ENCODE assay signal across 8 cellular contexts in the genomic region with DNA sequence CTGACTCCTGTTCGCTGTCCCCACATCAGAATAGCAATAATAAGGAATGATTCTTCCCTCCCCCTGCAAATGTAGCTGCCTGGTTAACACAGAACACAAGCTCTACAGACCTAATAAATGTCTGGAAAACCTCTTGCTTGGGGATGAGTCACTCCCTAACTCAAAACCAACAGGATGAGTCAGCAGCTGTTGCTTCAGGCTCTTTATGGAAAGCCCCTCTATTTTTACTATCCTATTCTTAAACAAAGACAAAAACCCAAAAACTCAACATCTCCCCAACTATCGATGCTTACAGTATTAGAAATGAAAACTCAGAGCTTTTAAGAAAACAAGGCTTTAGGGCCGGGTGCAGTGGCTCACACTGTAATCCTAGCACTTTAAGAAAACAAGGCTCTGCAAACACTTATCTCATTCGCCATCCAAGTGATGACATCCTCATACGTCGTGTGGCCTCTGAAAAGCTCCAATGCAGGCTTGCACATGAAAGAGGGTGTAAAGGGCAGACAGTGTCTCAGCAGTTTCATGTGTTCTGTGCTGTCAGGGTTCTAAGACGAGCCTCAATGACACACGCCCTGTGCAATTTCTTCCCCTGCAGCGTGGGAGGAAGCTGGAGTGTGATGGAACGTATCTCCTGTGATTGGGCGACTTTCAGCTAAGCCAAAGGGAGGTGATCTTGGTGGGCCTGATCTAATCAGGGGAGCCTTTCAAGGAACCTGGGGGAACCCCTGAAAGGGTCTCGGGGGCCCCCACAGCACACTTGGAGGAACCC.
DNase-seq lines count a peak whose midpoint lies in the region; ATAC-seq and TF ChIP-seq lines count a peak whose summit lies in the region.

No MANE protein-coding gene starts in this region.

- DNase-seq in CD1c-positive myeloid dendritic cell (ENCODE audit: extremely low spot score) = peak; percentile 95
- peak; percentile 29 for DNase-seq in GM19240 (ENCODE audit: insufficient read length, low spot score)
- DNase-seq in OCI-M2 (lab: John Stamatoyannopoulos, UW; ENCODE audit: unreplicated experiment) = peak; percentile 88
- peak; percentile 72 for DNase-seq in activated T-helper 1 cell treated with anti-CD3 and anti-CD28 coated beads, Interleukin-12 subunit alpha, Interleukin-12 subunit beta, Interleukin-2, Interleukin-4 antibody, amounts not matched to agents 30 ng/mL and 10 ng/mL and 1 ng/mL, durations not matched to agents 14 hours and 24 hours and 36 hours (ENCODE audit: low spot score)
- peak; percentile 98 for DNase-seq in foreskin melanocyte
- peak; percentile 63 for DNase-seq in putamen (ENCODE audit: low spot score)
- DNase-seq in vagina (ENCODE audit: extremely low spot score in 2 of 2) = peak in 1 of 2 donors; percentile 94

- no peaks in the 10 kb centered on the region for H3K36me3 ChIP-seq in vagina

- ATAC-seq in HG03342 (IDR thresholded peaks at IDR 0.05; ENCODE audit: unreplicated experiment) = peak; percentile 79

- intact Hi-C loops in activated T-helper 1 cell treated with anti-CD3 and anti-CD28 coated beads, Interleukin-12 subunit alpha, Interleukin-12 subunit beta, Interleukin-2, Interleukin-4 antibody, amounts not matched to agents 30 ng/mL and 10 ng/mL and 1 ng/mL, durations not matched to agents 14 hours and 24 hours and 36 hours (cut with micrococcal nuclease) = loop anchor here (1.0 to 5.0 kb wide), 9 partner anchors 15 to 349 kb away; partner anchors contain the start of genes BRAT1, CARD11 and GNA12
- intact Hi-C loops in vagina (cut with DNase I) = no loop called here

- peaks cover 9% of the 10 kb centered on the region for H3K9me3 Mint-ChIP-seq in activated T-helper 1 cell treated with anti-CD3 and anti-CD28 coated beads, Interleukin-12 subunit alpha, Interleukin-12 subunit beta, Interleukin-2, Interleukin-4 antibody, amounts not matched to agents 30 ng/mL and 10 ng/mL and 1 ng/mL, durations not matched to agents 14 hours and 24 hours and 36 hours

- no peak for TF ChIP-seq CTCF in vagina (IDR thresholded peaks at IDR 0.05)

- H3K4me3 Mint-ChIP-seq in activated T-helper 1 cell treated with anti-CD3 and anti-CD28 coated beads, Interleukin-12 subunit alpha, Interleukin-12 subunit beta, Interleukin-2, Interleukin-4 antibody, amounts not matched to agents 30 ng/mL and 10 ng/mL and 1 ng/mL, durations not matched to agents 14 hours and 24 hours and 36 hours = peak overlapping the region; percentile 59

- peaks cover 63% of the 10 kb centered on the region for H3K4me1 Mint-ChIP-seq in activated T-helper 1 cell treated with anti-CD3 and anti-CD28 coated beads, Interleukin-12 subunit alpha, Interleukin-12 subunit beta, Interleukin-2, Interleukin-4 antibody, amounts not matched to agents 30 ng/mL and 10 ng/mL and 1 ng/mL, durations not matched to agents 14 hours and 24 hours and 36 hours (ENCODE audit: low read depth)

- peaks cover 61% of the 10 kb centered on the region for H3K4me1 ChIP-seq in vagina

- peak overlapping the region; percentile 97 for H3K27ac ChIP-seq in vagina

- H3K27ac Mint-ChIP-seq in activated T-helper 1 cell treated with anti-CD3 and anti-CD28 coated beads, Interleukin-12 subunit alpha, Interleukin-12 subunit beta, Interleukin-2, Interleukin-4 antibody, amounts not matched to agents 30 ng/mL and 10 ng/mL and 1 ng/mL, durations not matched to agents 14 hours and 24 hours and 36 hours = peak overlapping the region; percentile 95

- no peaks in the 10 kb centered on the region for H3K9me3 ChIP-seq in vagina

- peaks cover 38% of the 10 kb centered on the region for H3K36me3 Mint-ChIP-seq in activated T-helper 1 cell treated with anti-CD3 and anti-CD28 coated beads, Interleukin-12 subunit alpha, Interleukin-12 subunit beta, Interleukin-2, Interleukin-4 antibody, amounts not matched to agents 30 ng/mL and 10 ng/mL and 1 ng/mL, durations not matched to agents 14 hours and 24 hours and 36 hours (ENCODE audit: low read depth)

- no peaks in the 10 kb centered on the region for H3K27me3 Mint-ChIP-seq in activated T-helper 1 cell treated with anti-CD3 and anti-CD28 coated beads, Interleukin-12 subunit alpha, Interleukin-12 subunit beta, Interleukin-2, Interleukin-4 antibody, amounts not matched to agents 30 ng/mL and 10 ng/mL and 1 ng/mL, durations not matched to agents 14 hours and 24 hours and 36 hours (ENCODE audit: insufficient read depth)

- H3K27me3 ChIP-seq in vagina = no peaks in the 10 kb centered on the region

- peak overlapping the region in 1 of 2 donors; percentile 16 for H3K4me3 ChIP-seq in vagina

- TF ChIP-seq POLR2A in vagina (IDR thresholded peaks at IDR 0.05) = no peak
